8 cellular contexts compared by ENCODE assay signal in genomic region chr20:37527638-37528441, GRCh38. TPM values are rescaled to one million over a fixed set of nuclear protein-coding genes. Genes with fewer than 3 reads are reported as not detected.
DNase-seq lines count a peak whose midpoint lies in the region; ATAC-seq, FAIRE-seq and TF ChIP-seq lines count a peak whose summit lies in the region.

Gene BLCAP, minus strand, starts transcription at chr20:37527876. Its CDS starts 8,702 bp downstream, at chr20:37519174.

- intact Hi-C loops in CD8-positive, alpha-beta T cell (cut with DNase I, micrococcal nuclease): loop anchor here (1.0 to 5.0 kb wide), 9 partner anchors 143 to 1291 kb away; partner anchors contain the start of genes MANBAL (in 2 of the 2), MROH8 (in 2 of the 2), RPN2 (in 2 of the 2) and AAR2 (in 1 of the 2)

- no peaks in the 10 kb centered on the region for H3K9me3 Mint-ChIP-seq in CD8-positive, alpha-beta T cell
- no peaks in the 10 kb centered on the region for H3K9me3 Mint-ChIP-seq in activated CD8-positive, alpha-beta memory T cell treated with anti-CD3 and anti-CD28 coated beads, Interleukin-2, amount 10 ng/mL, durations not matched to agents 7 days and 5 days (ENCODE audit: low read depth)

- peaks cover 14 to 26% of the 10 kb centered on the region in 2 experiments for H4K20me1 ChIP-seq in H1 (replicated peaks in 1 of 2; ENCODE audit: control insufficient read depth in 1 of 2, insufficient read depth in 2 of 2, low read length in 2 of 2)

- peak within 1 kb of the TSS; percentile 93 for H3K27ac ChIP-seq in CD8-positive, alpha-beta T cell (ENCODE audit: low read depth, low read length)
- H3K27ac ChIP-seq in HUES48 (ENCODE audit: low read depth, low read length) (peak within 1 kb of the TSS; percentile 98), H1 (ENCODE audit: low read depth, low read length) (peak within 1 kb of the TSS; percentile 99), mesendoderm (ENCODE audit: low read depth, low read length) (peak within 1 kb of the TSS; percentile 82)

- WGBS in H1 (ENCODE audit: extremely low coverage in 1 of 2, insufficient coverage in 1 of 2, insufficient read length in 1 of 2, insufficient replicate concordance in 2 of 2, low coverage in 1 of 2, low lambda C conversion rate in 2 of 2, missing lambda C conversion rate in 1 of 2), 2 experiments: 3% methylated on average over 44 of the region's 62 CpGs; no CpG with 5 or more reads in 1 of the 2 experiments
- no CpG with 5 or more reads among the region's 62 CpGs for WGBS in mesendoderm (ENCODE audit: extremely low coverage, insufficient coverage, low lambda C conversion rate)

- peaks cover 10% of the 10 kb centered on the region for H3K23me2 ChIP-seq in H1 (ENCODE audit: low read depth, low read length)

- H3K18ac ChIP-seq in H1 (ENCODE audit: extremely low read depth, low read length) (peak within 1 kb of the TSS; percentile 98), mesendoderm (ENCODE audit: low read length) (peak within 1 kb of the TSS; percentile 35)

- H3K23ac ChIP-seq in H1 (ENCODE audit: insufficient read length): peak within 1 kb of the TSS; percentile 19
- H3K23ac ChIP-seq in mesendoderm (ENCODE audit: low read length): peak within 1 kb of the TSS; percentile 73

- POLR2A ChIA-PET in CD8-positive, alpha-beta T cell (lab: Charles Lee): interaction anchor here (1.0 to 2.1 kb wide), 4 partner anchors 12 to 349 kb away, joined by 3 to 9 read pairs (median 3); partner anchors contain the start of genes MROH8 and RPN2
- POLR2A ChIA-PET in H1 (lab: Charles Lee; ENCODE audit: partially characterized antibody): interaction anchor here (0.9 to 2.3 kb wide), 11 partner anchors 16 to 310 kb away, joined by 3 to 7 read pairs (median 3); no protein-coding TSS in a partner anchor

- H2BK15ac ChIP-seq in H1 (ENCODE audit: low read length): peak within 1 kb of the TSS; percentile 37; the same call in 1 of the 2 replicates
- H2BK15ac ChIP-seq in mesendoderm (replicated peaks; ENCODE audit: low read depth): no peak within 1 kb of the TSS

- H3K36me3 Mint-ChIP-seq in CD8-positive, alpha-beta T cell: peaks cover 18% of the 10 kb centered on the region
- H3K36me3 Mint-ChIP-seq in activated CD8-positive, alpha-beta memory T cell treated with anti-CD3 and anti-CD28 coated beads, Interleukin-2, amount 10 ng/mL, durations not matched to agents 7 days and 5 days: peaks cover 1% of the 10 kb centered on the region

- peaks cover 42% of the 10 kb centered on the region for H3K4me1 ChIP-seq in CD8-positive, alpha-beta T cell (ENCODE audit: insufficient read depth, low read length)
- peaks cover 39% of the 10 kb centered on the region for H3K4me1 ChIP-seq in HUES48 (ENCODE audit: control insufficient read depth, insufficient read depth, low read length)
- H3K4me1 ChIP-seq in H1 (replicated peaks in 1 of 4; ENCODE audit: control insufficient read depth in 3 of 4, insufficient read depth in 4 of 4, low read length in 3 of 4): peaks cover 9 to 28% (median 13%) of the 10 kb centered on the region in 4 experiments
- peaks cover 8% of the 10 kb centered on the region for H3K4me1 ChIP-seq in mesendoderm (ENCODE audit: control insufficient read depth, low read depth, low read length)

- H2AK5ac ChIP-seq in H1 (ENCODE audit: low read depth, low read length) (peak within 1 kb of the TSS; percentile 31; the same call in 1 of the 2 replicates), mesendoderm (ENCODE audit: low read length) (peak within 1 kb of the TSS; percentile 32)

- peak within 1 kb of the TSS; percentile 100 for H3K27ac Mint-ChIP-seq in CD8-positive, alpha-beta T cell
- H3K27ac Mint-ChIP-seq in activated CD8-positive, alpha-beta memory T cell treated with anti-CD3 and anti-CD28 coated beads, Interleukin-2, amount 10 ng/mL, durations not matched to agents 7 days and 5 days: peak within 1 kb of the TSS; percentile 95

- no peaks in the 10 kb centered on the region for H3K27me3 ChIP-seq in CD8-positive, alpha-beta T cell (ENCODE audit: insufficient read depth, low read length)
- H3K27me3 ChIP-seq in HUES48 (ENCODE audit: control insufficient read depth, insufficient read depth, low read length) (no peaks in the 10 kb centered on the region), H1 (replicated peaks in 1 of 4; ENCODE audit: control insufficient read depth in 3 of 4, extremely low read depth in 1 of 4, insufficient read depth in 3 of 4, low read length in 3 of 4) (no peaks in the 10 kb centered on the region; a peak in 1 of 7 replicates), mesendoderm (ENCODE audit: insufficient read depth, low read length, poor library complexity) (no peaks in the 10 kb centered on the region)

- no peaks in the 10 kb centered on the region for H3K9me3 ChIP-seq in CD8-positive, alpha-beta T cell (ENCODE audit: low read length)
- H3K9me3 ChIP-seq in HUES48 (ENCODE audit: control insufficient read depth, insufficient read depth, low read length) (no peaks in the 10 kb centered on the region), H1 (ENCODE audit: insufficient read depth in 2 of 2, low read depth in 1 of 2, low read length in 1 of 2) (no peaks in the 10 kb centered on the region)

- TF ChIP-seq CTCF in CD8-positive, alpha-beta T cell (IDR thresholded peaks at IDR 0.05): no peak
- 0 out of 4 replicates have a peak, but pooled peaks of 1 of the 3 experiments have one; percentile 1 for TF ChIP-seq CTCF in H1 (IDR thresholded peaks at IDR 0.05; ENCODE audit: control extremely low read depth in 1 of 3, insufficient read depth in 1 of 3, low read depth in 1 of 3, low read length in 3 of 3)

- H3K14ac ChIP-seq in H1 (ENCODE audit: insufficient read length): no peak within 1 kb of the TSS

- H3K4me2 ChIP-seq in H1 (ENCODE audit: insufficient read depth in 1 of 2, low read depth in 2 of 2, low read length in 2 of 2) (peak within 1 kb of the TSS; percentile 84 to 97), mesendoderm (ENCODE audit: low read length) (peak within 1 kb of the TSS; percentile 90)

- no peak for TF ChIP-seq RAD21 in H1 (IDR thresholded peaks at IDR 0.05 in 1 of 2, conservative IDR thresholded peaks at IDR 0.05 in 1 of 2; ENCODE audit: low read depth in 2 of 2, low read length in 2 of 2)

- peak within 1 kb of the TSS; percentile 93 for H3K4me3 ChIP-seq in CD8-positive, alpha-beta T cell (ENCODE audit: low read depth, low read length)
- H3K4me3 ChIP-seq in HUES48 (ENCODE audit: low read depth, low read length) (peak within 1 kb of the TSS; percentile 89), H1 (ENCODE audit: extremely low read depth in 1 of 4, insufficient read depth in 2 of 4, low read depth in 3 of 4, low read length in 4 of 4) (peak within 1 kb of the TSS; percentile 72 to 99 (median 92)), mesendoderm (ENCODE audit: low read length) (peak within 1 kb of the TSS; percentile 88)

- no peak for FAIRE-seq in H1 (lab: Jason Lieb, UNC)

- H3K79me1 ChIP-seq in H1 (ENCODE audit: low read depth, low read length) (peaks cover 17% of the 10 kb centered on the region), mesendoderm (ENCODE audit: low read length) (peaks cover 26% of the 10 kb centered on the region)

- CTCF ChIA-PET in CD8-positive, alpha-beta T cell (lab: Charles Lee): interaction anchor here (0.6 to 9.1 kb wide), 4 partner anchors 8 to 1324 kb away, joined by 3 to 77 read pairs (median 4); no protein-coding TSS in a partner anchor
- CTCF ChIA-PET in activated CD8-positive, alpha-beta memory T cell treated with anti-CD3 and anti-CD28 coated beads, Interleukin-2, amount 10 ng/mL, durations not matched to agents 7 days and 5 days (lab: Charles Lee): interaction anchor here (0.6 to 2.2 kb wide), 5 partner anchors 239 to 349 kb away, joined by 3 to 5 read pairs (median 3); partner anchors contain the start of genes MANBAL, MROH8 and RPN2
- CTCF ChIA-PET in H1 (lab: Charles Lee; ENCODE audit: partially characterized antibody): interaction anchor here (0.6 to 3.8 kb wide), 4 partner anchors 8 to 465 kb away, joined by 3 to 18 read pairs (median 3); no protein-coding TSS in a partner anchor

- peaks cover 42% of the 10 kb centered on the region for H3K4me1 Mint-ChIP-seq in CD8-positive, alpha-beta T cell (ENCODE audit: low read depth)
- peaks cover 42% of the 10 kb centered on the region for H3K4me1 Mint-ChIP-seq in activated CD8-positive, alpha-beta memory T cell treated with anti-CD3 and anti-CD28 coated beads, Interleukin-2, amount 10 ng/mL, durations not matched to agents 7 days and 5 days

- H3K9ac ChIP-seq in HUES48 (ENCODE audit: low read depth, low read length) (peak within 1 kb of the TSS; percentile 94), H1 (replicated peaks in 1 of 4; ENCODE audit: extremely low read depth in 1 of 4, low read depth in 3 of 4, low read length in 3 of 4) (peak within 1 kb of the TSS; percentile 91 to 95 (median 92)), mesendoderm (ENCODE audit: low read length) (peak within 1 kb of the TSS; percentile 93)

- no peaks in the 10 kb centered on the region for H3K27me3 Mint-ChIP-seq in CD8-positive, alpha-beta T cell (ENCODE audit: low read depth)
- H3K27me3 Mint-ChIP-seq in activated CD8-positive, alpha-beta memory T cell treated with anti-CD3 and anti-CD28 coated beads, Interleukin-2, amount 10 ng/mL, durations not matched to agents 7 days and 5 days: no peaks in the 10 kb centered on the region

- peak within 1 kb of the TSS; percentile 98 for H4K5ac ChIP-seq in H1 (ENCODE audit: insufficient read length, low read depth, low read length)
- H4K5ac ChIP-seq in mesendoderm (ENCODE audit: low read length): peak within 1 kb of the TSS; percentile 26

- no peaks in the 10 kb centered on the region for H3K36me3 ChIP-seq in CD8-positive, alpha-beta T cell (ENCODE audit: insufficient read depth, low read length)
- H3K36me3 ChIP-seq in HUES48 (ENCODE audit: control insufficient read depth, insufficient read depth, low read length) (0 out of 2 replicates have a peak, but pooled peaks cover 6% of the 10 kb centered on the region), H1 (ENCODE audit: control insufficient read depth in 2 of 4, insufficient read depth in 4 of 4, low read length in 3 of 4) (no peaks in the 10 kb centered on the region; a peak in 1 of 8 replicates), mesendoderm (ENCODE audit: control insufficient read depth, insufficient read depth, low read length) (no peaks in the 10 kb centered on the region)

- H2BK12ac ChIP-seq in H1 (ENCODE audit: low read depth, low read length): peak within 1 kb of the TSS; percentile 96

- H3K56ac ChIP-seq in H1 (replicated peaks; ENCODE audit: insufficient read length, low read depth, low read length) (peak within 1 kb of the TSS; percentile 94), mesendoderm (ENCODE audit: low read length) (peak within 1 kb of the TSS; percentile 94)

- TF ChIP-seq POLR2A in H1 (IDR thresholded peaks at IDR 0.05; ENCODE audit: control extremely low read depth in 1 of 2, low read depth in 2 of 2, low read length in 2 of 2): peak; percentile 61 to 95

- peak within 1 kb of the TSS; percentile 99 for H2BK5ac ChIP-seq in H1 (ENCODE audit: low read depth, low read length)
- peak within 1 kb of the TSS; percentile 72 for H2BK5ac ChIP-seq in mesendoderm (ENCODE audit: low read length)

- H3K4ac ChIP-seq in H1 (replicated peaks; ENCODE audit: insufficient read length, low read depth, low read length): peak within 1 kb of the TSS; percentile 98
- H3K4ac ChIP-seq in mesendoderm (ENCODE audit: low read depth, low read length): peak within 1 kb of the TSS; percentile 92

- peak; percentile 90 for ATAC-seq in CD8-positive, alpha-beta T cell
- ATAC-seq in GM21360 (IDR thresholded peaks at IDR 0.05; ENCODE audit: unreplicated experiment): peak; percentile 62
- ATAC-seq in activated CD8-positive, alpha-beta memory T cell treated with anti-CD3 and anti-CD28 coated beads, Interleukin-2, amount 10 ng/mL, durations not matched to agents 7 days and 5 days: peak; percentile 92

- H2BK120ac ChIP-seq in H1 (replicated peaks; ENCODE audit: low read depth, low read length) (peak within 1 kb of the TSS; percentile 99), mesendoderm (ENCODE audit: low read depth, low read length) (no peak within 1 kb of the TSS)

- H3K79me2 ChIP-seq in H1 (ENCODE audit: control insufficient read depth in 1 of 2, insufficient read depth in 2 of 2, low read length in 2 of 2) (peaks cover 16 to 46% of the 10 kb centered on the region in 2 experiments), mesendoderm (ENCODE audit: control insufficient read depth, insufficient read depth, low read length) (peaks cover 43% of the 10 kb centered on the region)

- peak within 1 kb of the TSS; percentile 96 for H4K8ac ChIP-seq in H1 (ENCODE audit: extremely low read depth, insufficient read depth, low read length)
- peak within 1 kb of the TSS; percentile 0 for H4K8ac ChIP-seq in mesendoderm (ENCODE audit: low read depth, low read length)

- H4K91ac ChIP-seq in H1 (replicated peaks; ENCODE audit: insufficient read length, low read length): peak within 1 kb of the TSS; percentile 100

- peak; percentile 88 to 96 (median 93) for DNase-seq in CD8-positive, alpha-beta T cell
- peak; percentile 67 for DNase-seq in NOMO-1 treated with dmso at 0.1 percent for 144 hours (lab: John Stamatoyannopoulos, UW; ENCODE audit: unreplicated experiment)
- DNase-seq in activated CD8-positive, alpha-beta memory T cell treated with anti-CD3 and anti-CD28 coated beads, Interleukin-2, amount 10 ng/mL, durations not matched to agents 7 days and 5 days: peak; percentile 93
- peak; percentile 51 to 93 for DNase-seq in H1 (ENCODE audit: low read depth in 1 of 2, low spot score in 2 of 2)
- DNase-seq in mesendoderm: peak; percentile 93
- peak; percentile 77 for DNase-seq in stimulated activated CD8-positive, alpha-beta memory T cell treated with anti-CD3 and anti-CD28 coated beads, Interleukin-12 subunit alpha, Interleukin-12 subunit beta, amount 100 ng/mL, for 4 hours (ENCODE audit: low read depth)

- no peak within 1 kb of the TSS for H2AFZ ChIP-seq in H1 (ENCODE audit: low read length)

- TF ChIP-seq EP300 in H1 (IDR thresholded peaks at IDR 0.05; ENCODE audit: borderline replicate concordance in 1 of 2, low read depth in 2 of 2, low read length in 2 of 2): no peak

- peak within 1 kb of the TSS; percentile 85 for H3K4me3 Mint-ChIP-seq in CD8-positive, alpha-beta T cell
- peak within 1 kb of the TSS; percentile 76 for H3K4me3 Mint-ChIP-seq in activated CD8-positive, alpha-beta memory T cell treated with anti-CD3 and anti-CD28 coated beads, Interleukin-2, amount 10 ng/mL, durations not matched to agents 7 days and 5 days

- peak within 1 kb of the TSS; percentile 92; the same call in 1 of the 2 replicates for H2BK20ac ChIP-seq in H1 (ENCODE audit: low read length)

RNA-seq across cellular contexts. Expression of gene BLCAP, which starts in this region (rescaled TPM):
- 10 to 100 TPM; 60.1 to 60.6 TPM for total RNA-seq in CD8-positive, alpha-beta T cell
- total RNA-seq in activated CD8-positive, alpha-beta memory T cell treated with anti-CD3 and anti-CD28 coated beads, Interleukin-2, amount 10 ng/mL, durations not matched to agents 7 days and 5 days: 10 to 100 TPM; 32.0 to 36.3 TPM
- 51.1 and 60.3 TPM in 2 replicates for total RNA-seq in H1 (2021; fragmentation: NEBNext Ultra II Directional; extraction: Animal tissue kit (Norgen Biotek cat#: 25700))
- polyA plus RNA-seq in H1 (2011; rRNA removed): 69.2 and 72.2 TPM in 2 replicates
- 68.8 TPM for polyA plus RNA-seq in H1 (2011; cell fraction: cytosol; rRNA removed)
- 57.1 TPM for polyA plus RNA-seq in H1 (2011; cell fraction: nucleus; rRNA removed)
- 39.7 to 48.2 TPM (median 45.8 TPM) in 4 replicates for polyA plus RNA-seq in H1 (2012, experiment 1 of 2)
- 36.4 TPM for polyA plus RNA-seq in H1 (2012, experiment 2 of 2)
- 48.3 TPM for polyA plus RNA-seq in H1 (2013, experiment 1 of 2)
- polyA plus RNA-seq in H1 (2013, experiment 2 of 2): 52.3 TPM
- 48.7 and 61.2 TPM in 2 replicates for polyA minus RNA-seq in H1 (2011; rRNA and poly(A)+ RNA removed)
- 29.9 TPM for polyA minus RNA-seq in H1 (2011; cell fraction: cytosol; rRNA and poly(A)+ RNA removed)
- polyA minus RNA-seq in H1 (2011; cell fraction: nucleus; rRNA and poly(A)+ RNA removed): 46.8 TPM
- 40.6 TPM for polyA plus RNA-seq in mesendoderm (2013, experiment 1 of 2)
- 39.4 TPM for polyA plus RNA-seq in mesendoderm (2013, experiment 2 of 2)

Comparison
In these comparisons a context has a peak if more than half of its experiments do, and no peak if none do; other contexts are left out.
1. Peak in every context shown above with its lines: DNase-seq, ATAC-seq, H3K4me3 ChIP-seq and H3K27ac ChIP-seq.